In the genomic region with DNA sequence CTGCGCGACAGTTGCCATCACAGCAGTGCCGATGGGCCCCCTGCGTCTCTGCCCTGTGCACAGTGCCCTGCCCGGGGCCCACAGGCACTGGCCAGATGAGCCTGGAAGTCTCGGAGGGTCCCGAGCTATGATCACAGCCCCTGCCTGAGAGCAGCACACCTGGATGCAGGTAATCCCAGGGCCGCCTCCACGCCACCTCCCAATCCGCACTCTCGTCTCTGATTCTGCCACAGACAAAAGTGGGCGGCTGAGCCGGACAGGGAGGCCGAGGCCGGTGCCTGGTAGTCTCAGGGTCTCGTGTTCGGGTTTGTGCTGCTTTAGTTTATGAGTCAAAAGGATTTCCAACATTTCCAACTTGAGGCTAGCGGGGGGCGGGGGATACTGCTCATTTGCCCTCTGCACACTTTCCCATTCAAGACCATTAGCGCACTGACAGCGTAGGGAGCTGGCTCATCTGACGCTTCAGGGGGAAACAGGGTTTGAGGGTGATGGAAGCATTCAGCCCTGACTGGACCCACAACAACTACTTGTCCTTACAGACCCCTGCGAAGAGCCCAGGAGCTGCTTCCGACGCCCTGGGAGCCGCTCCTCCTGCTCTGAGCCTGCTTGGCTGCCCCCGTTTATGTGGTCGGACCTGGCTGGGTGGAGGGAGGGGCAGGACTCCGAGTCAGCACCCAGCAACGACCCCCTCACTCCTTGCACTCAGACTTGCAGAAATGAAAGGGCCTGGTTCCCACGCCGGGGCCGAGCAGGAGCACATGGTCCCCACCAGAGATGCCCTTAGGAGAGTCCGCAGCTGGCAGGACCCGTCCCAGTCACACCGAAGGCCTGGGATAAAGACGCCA, we compare ENCODE assay signal across 16 cellular contexts. TPM values are rescaled to one million over a fixed set of nuclear protein-coding genes. Genes with fewer than 3 reads are reported as not detected.
DNase-seq lines count a peak whose midpoint lies in the region; ATAC-seq and TF ChIP-seq lines count a peak whose summit lies in the region.
"Had no signal": no experiment of that assay in that cellular context is flagged by ENCODE, and none has a peak within 500 bp of the region (broad histone marks: within the 10 kb centered on the region; RNA-seq: fewer than 3 reads in every experiment).

No MANE protein-coding gene starts in this region.

- H3K27ac ChIP-seq in left ventricle myocardium inferior (replicated peaks) (no peak overlapping the region), lower lobe of right lung (no peak overlapping the region), sigmoid colon (no peak overlapping the region)
- H3K27ac ChIP-seq: A549 had no signal

- no peaks in the 10 kb centered on the region for H3K36me3 ChIP-seq in left ventricle myocardium inferior
- no peaks in the 10 kb centered on the region for H3K36me3 ChIP-seq in lower lobe of right lung
- H3K36me3 ChIP-seq in sigmoid colon: no peaks in the 10 kb centered on the region

- no peak overlapping the region for H3K4me3 Mint-ChIP-seq in chondrocyte (ENCODE audit: unreplicated experiment)
- H3K4me3 Mint-ChIP-seq: CD8-positive, alpha-beta T cell had no signal

- H3K27ac Mint-ChIP-seq in chondrocyte (ENCODE audit: unreplicated experiment): no peak overlapping the region
- H3K27ac Mint-ChIP-seq: CD8-positive, alpha-beta T cell had no signal

- no peak for ATAC-seq in Right ventricle myocardium superior (ENCODE audit: poor library complexity)
- no peak for ATAC-seq in lower lobe of right lung
- ATAC-seq in HG03108 (IDR thresholded peaks at IDR 0.05; ENCODE audit: unreplicated experiment): no peak
- ATAC-seq: A549; CD8-positive, alpha-beta T cell had no signal

- H3K4me3 ChIP-seq in left ventricle myocardium inferior: no peak overlapping the region
- no peak overlapping the region for H3K4me3 ChIP-seq in lower lobe of right lung
- no peak overlapping the region for H3K4me3 ChIP-seq in sigmoid colon
- H3K4me3 ChIP-seq: A549 had no signal

- H3K4me1 Mint-ChIP-seq in chondrocyte (ENCODE audit: low read depth): no peaks in the 10 kb centered on the region

- intact Hi-C loops in Right ventricle myocardium superior (cut with DNase I) (no loop called here), left ventricle myocardium inferior (cut with micrococcal nuclease) (no loop called here), lower lobe of right lung (cut with DNase I) (no loop called here), sigmoid colon (cut with DNase I) (no loop called here)

- 82 to 85% methylated on average over 37 of the region's 37 CpGs for WGBS in sigmoid colon, 2 donors

- H3K27me3 Mint-ChIP-seq in chondrocyte (ENCODE audit: low read depth): no peaks in the 10 kb centered on the region

- no peak for TF ChIP-seq EP300 in sigmoid colon (IDR thresholded peaks at IDR 0.05)

- H3K27me3 ChIP-seq in left ventricle myocardium inferior (ENCODE audit: low read depth) (peaks cover 94% of the 10 kb centered on the region), lower lobe of right lung (ENCODE audit: low read depth) (peaks cover 52% of the 10 kb centered on the region), sigmoid colon (peaks cover 5 to 90% (median 40%) of the 10 kb centered on the region in 3 donors)

- H3K36me3 Mint-ChIP-seq in chondrocyte (ENCODE audit: low read depth): no peaks in the 10 kb centered on the region
- H3K36me3 Mint-ChIP-seq: CD8-positive, alpha-beta T cell had no signal

- no peaks in the 10 kb centered on the region for H3K4me1 ChIP-seq in left ventricle myocardium inferior
- H3K4me1 ChIP-seq in lower lobe of right lung: no peaks in the 10 kb centered on the region
- no peaks in the 10 kb centered on the region for H3K4me1 ChIP-seq in sigmoid colon
- H3K4me1 ChIP-seq: A549 had no signal

- H3K9me3 ChIP-seq in left ventricle myocardium inferior (replicated peaks) (no peaks in the 10 kb centered on the region), lower lobe of right lung (no peaks in the 10 kb centered on the region), sigmoid colon (no peaks in the 10 kb centered on the region)
- H3K9me3 ChIP-seq: A549 had no signal

- peak; percentile 29 for DNase-seq in Right ventricle myocardium superior
- no peak for DNase-seq in left ventricle myocardium inferior
- peak; percentile 82 for DNase-seq in chondrocyte (ENCODE audit: low spot score)
- DNase-seq in lower lobe of right lung: peak; percentile 33
- DNase-seq in sigmoid colon: peak; percentile 49
- DNase-seq in DMS153 treated with DMSO at 0.1 percent for 48 hours (lab: John Stamatoyannopoulos, UW; ENCODE audit: unreplicated experiment): no peak
- no peak for DNase-seq in NCI-H446 treated with DMSO at 0.1 percent for 48 hours (lab: John Stamatoyannopoulos, UW)
- DNase-seq: Calu3; CD8-positive, alpha-beta T cell; DMS53; KG1; NCI-H1694 treated with DMSO at 0.1 percent for 48 hours; NCI-H510A treated with DMSO at 0.1 percent for 48 hours; NCI-H774 had no signal

- H3K9me3 Mint-ChIP-seq in chondrocyte (ENCODE audit: low read depth): peaks cover 6% of the 10 kb centered on the region
- H3K9me3 Mint-ChIP-seq: CD8-positive, alpha-beta T cell had no signal

- TF ChIP-seq POLR2A in sigmoid colon (IDR thresholded peaks at IDR 0.05): no peak

- TF ChIP-seq CTCF in left ventricle myocardium inferior (IDR thresholded peaks at IDR 0.05; ENCODE audit: borderline replicate concordance): no peak
- TF ChIP-seq CTCF in chondrocyte (IDR thresholded peaks at IDR 0.05): no peak
- no peak for TF ChIP-seq CTCF in lower lobe of right lung (IDR thresholded peaks at IDR 0.05)
- no peak for TF ChIP-seq CTCF in sigmoid colon (IDR thresholded peaks at IDR 0.05)

RNA-seq across cellular contexts. Expression of a gene that starts 1.8 kb away (rescaled TPM):
- total RNA-seq in Right ventricle myocardium superior: 0.56 TPM
- 0.91 TPM for total RNA-seq in left ventricle myocardium inferior
- 0.60 to 1.8 TPM (median 0.67 TPM) in 3 replicates for total RNA-seq in chondrocyte
- 2.6 TPM for total RNA-seq in lower lobe of right lung
- total RNA-seq in sigmoid colon: under 1 TPM; 0.16 to 0.83 (median 0.63) TPM
- polyA plus RNA-seq in sigmoid colon: under 1 TPM in 2 of 3 donors, not detected in 1; under 0.01 to 0.57 TPM

Comparison
In these comparisons a context has a peak if more than half of its experiments do, and no peak if none do; other contexts are left out.
1. DNase-seq: peak in Right ventricle myocardium superior (single experiment), chondrocyte (single experiment), lower lobe of right lung (single experiment) and sigmoid colon (single experiment); none in left ventricle myocardium inferior (single experiment), DMS153 treated with DMSO at 0.1 percent for 48 hours (single experiment) and NCI-H446 treated with DMSO at 0.1 percent for 48 hours (single experiment).